19 cellular contexts compared by ENCODE assay signal in the genomic region with DNA sequence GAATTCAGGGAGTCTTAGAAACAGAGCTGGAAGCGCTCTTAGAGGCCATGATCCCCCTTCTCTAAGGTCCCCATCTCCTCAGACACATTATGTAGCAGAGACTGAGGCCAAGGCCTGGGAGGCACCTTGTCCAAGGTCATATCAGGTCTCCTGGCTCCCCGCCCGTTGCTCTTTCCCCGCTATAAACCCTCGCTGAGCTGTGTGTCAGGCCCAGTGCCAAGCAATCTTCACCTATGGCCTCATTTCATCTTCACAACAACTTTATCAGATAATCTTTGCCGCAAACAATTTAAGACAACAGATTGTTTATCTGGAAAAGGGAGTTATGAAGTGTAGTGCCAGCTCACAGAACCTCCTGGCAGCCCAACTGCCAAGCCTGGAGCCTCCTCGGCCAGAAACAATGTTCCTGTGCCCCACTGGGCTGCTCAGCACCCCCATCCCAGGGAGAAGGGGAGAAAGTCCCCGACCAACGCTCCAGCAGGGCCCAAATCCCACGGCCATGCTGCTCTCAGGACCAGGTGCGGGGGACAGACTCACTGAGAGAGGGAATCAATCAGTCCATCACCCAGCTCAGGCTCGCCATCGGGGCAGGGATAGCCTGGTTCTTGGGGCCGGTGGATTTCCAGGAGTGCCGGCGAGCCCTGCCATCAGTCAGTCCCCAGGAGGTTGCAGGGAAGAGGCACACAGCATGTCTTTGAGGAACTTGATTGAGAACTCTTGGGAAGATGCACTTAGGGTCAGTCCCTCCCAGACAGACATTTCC. TPM values are rescaled to one million over a fixed set of nuclear protein-coding genes. Genes with fewer than 3 reads are reported as not detected.
DNase-seq lines count a peak whose midpoint lies in the region; ATAC-seq, FAIRE-seq and TF ChIP-seq lines count a peak whose summit lies in the region.
"Had no signal": no experiment of that assay in that cellular context is flagged by ENCODE, and none has a peak within 500 bp of the region (broad histone marks: within the 10 kb centered on the region; RNA-seq: fewer than 3 reads in every experiment).

No MANE protein-coding gene starts in this region.

- no TSS peak for BruUV-seq in K562 (replicated peaks; lab: Mats Ljungman, UMichigan)

- H3K9ac ChIP-seq in K562 (ENCODE audit: insufficient read depth in 1 of 2, low read depth in 2 of 2, low read length in 2 of 2): peak overlapping the region in 1 of 2 experiments; percentile 8; a peak in 2 of 4 replicates

- H3K4me1 ChIP-seq in K562 (replicated peaks in 1 of 2; ENCODE audit: control insufficient read depth in 2 of 2, insufficient read depth in 2 of 2, low read length in 2 of 2) (peaks cover 5 to 13% of the 10 kb centered on the region in 2 experiments; a peak in 4 of 5 replicates), mucosa of descending colon (ENCODE audit: low read depth) (peaks cover 24% of the 10 kb centered on the region)

- no peaks in the 10 kb centered on the region for H3K27me3 Mint-ChIP-seq in progenitor cell of endocrine pancreas
- H3K27me3 Mint-ChIP-seq: effector memory CD8-positive, alpha-beta T cell; natural killer cell treated with Interleukin-12 subunit alpha and Interleukin-12 subunit beta and Interleukin-15 and Interleukin-18, amount 100 ng/mL, for 72 hours had no signal

- no peak overlapping the region for H3K4me3 Mint-ChIP-seq in progenitor cell of endocrine pancreas (ENCODE audit: low read depth)
- H3K4me3 Mint-ChIP-seq: effector memory CD8-positive, alpha-beta T cell; natural killer cell treated with Interleukin-12 subunit alpha and Interleukin-12 subunit beta and Interleukin-15 and Interleukin-18, amount 100 ng/mL, for 72 hours had no signal

- H3K27me3 ChIP-seq in K562 (ENCODE audit: control insufficient read depth in 2 of 2, insufficient read depth in 2 of 2, low read length in 2 of 2): peaks cover 0 to 3% of the 10 kb centered on the region in 2 experiments; a peak in 1 of 5 replicates

- no peaks in the 10 kb centered on the region for H3K79me2 ChIP-seq in K562 (ENCODE audit: control insufficient read depth, insufficient read depth, low read length)

- H3K4me3 ChIP-seq in K562 (no peak overlapping the region), mucosa of descending colon (no peak overlapping the region)

- H3K9me3 ChIP-seq in K562 (replicated peaks; ENCODE audit: control insufficient read depth, insufficient read depth, low read depth, low read length) (0 out of 2 replicates have a peak, but pooled peaks cover 1% of the 10 kb centered on the region), mucosa of descending colon (no peaks in the 10 kb centered on the region)

- no peaks in the 10 kb centered on the region for H3K9me3 Mint-ChIP-seq in progenitor cell of endocrine pancreas (ENCODE audit: low read depth)
- H3K9me3 Mint-ChIP-seq: effector memory CD8-positive, alpha-beta T cell; natural killer cell treated with Interleukin-12 subunit alpha and Interleukin-12 subunit beta and Interleukin-15 and Interleukin-18, amount 100 ng/mL, for 72 hours had no signal

- peak; percentile 71 for DNase-seq in Right ventricle myocardium superior
- no peak for DNase-seq in cardiac septum (ENCODE audit: low spot score)
- DNase-seq in K562 (ENCODE audit: extremely low read depth in 1 of 4, low spot score in 3 of 4): no peak
- DNase-seq in mucosa of descending colon: peak; percentile 85 to 96 (median 91)
- no peak for DNase-seq in NCI-H524 treated with DMSO at 0.1 percent for 48 hours (lab: John Stamatoyannopoulos, UW)
- no peak for DNase-seq in progenitor cell of endocrine pancreas (ENCODE audit: low spot score, unreplicated experiment)
- DNase-seq in activated CD4-positive, alpha-beta T cell treated with anti-CD3 and anti-CD28 coated beads for 4 hours: no peak
- no peak for DNase-seq in COLO829 (ENCODE audit: low spot score)
- DNase-seq: activated CD8-positive, alpha-beta memory T cell treated with anti-CD3 and anti-CD28 coated beads, Interleukin-2, amount 50 U/mL, for 4 hours; C1 segment of cervical spinal cord; cerebellar nuclear complex; DMS53; effector memory CD8-positive, alpha-beta T cell; glutamatergic neuron; MM.1S; NCI-H2029; NCI-H526 treated with DMSO at 0.1 percent for 48 hours; OCI-M1 had no signal

- H3K36me3 Mint-ChIP-seq in progenitor cell of endocrine pancreas (ENCODE audit: insufficient read depth): no peaks in the 10 kb centered on the region
- H3K36me3 Mint-ChIP-seq: natural killer cell treated with Interleukin-12 subunit alpha and Interleukin-12 subunit beta and Interleukin-15 and Interleukin-18, amount 100 ng/mL, for 72 hours had no signal

- no peak overlapping the region for H3K27ac Mint-ChIP-seq in progenitor cell of endocrine pancreas
- H3K27ac Mint-ChIP-seq: natural killer cell treated with Interleukin-12 subunit alpha and Interleukin-12 subunit beta and Interleukin-15 and Interleukin-18, amount 100 ng/mL, for 72 hours had no signal

- no peak overlapping the region for H3K4me2 ChIP-seq in K562 (ENCODE audit: insufficient read depth, low read length)

- no peaks in the 10 kb centered on the region for H3K9me1 ChIP-seq in K562 (ENCODE audit: control insufficient read depth, insufficient read depth, low read length)

- 33% methylated on average over 16 of the region's 16 CpGs for WGBS in K562 (ENCODE audit: insufficient coverage, low coverage, missing lambda C conversion rate)

- H3K4me1 Mint-ChIP-seq in progenitor cell of endocrine pancreas (ENCODE audit: low read depth): no peaks in the 10 kb centered on the region

- no peak for TF ChIP-seq EP300 in K562 (IDR thresholded peaks at IDR 0.05; ENCODE audit: low read length)

- H3K27ac ChIP-seq in K562 (ENCODE audit: extremely low read depth, low read depth, low read length): no peak overlapping the region

- no peaks in the 10 kb centered on the region for H3K36me3 ChIP-seq in K562 (ENCODE audit: control insufficient read depth, insufficient read depth, low read length)
- no peaks in the 10 kb centered on the region for H3K36me3 ChIP-seq in mucosa of descending colon (ENCODE audit: low read depth)

- ATAC-seq in Right ventricle myocardium superior (ENCODE audit: poor library complexity) (peak; percentile 82), K562 (peak; percentile 7; the same call in 2 of the 3 replicates), mucosa of descending colon (peak; percentile 88)
- ATAC-seq: effector memory CD8-positive, alpha-beta T cell had no signal

- no peak for TF ChIP-seq POLR2A in K562 (conservative IDR thresholded peaks at IDR 0.05)

- H4K20me1 ChIP-seq in K562 (replicated peaks; ENCODE audit: control insufficient read depth, insufficient read depth, low read length): no peaks in the 10 kb centered on the region

- CTCF ChIA-PET in K562 (lab: Yijun Ruan, JAX; ENCODE audit: low intra/inter-chr PET ratio): no interaction called here

- in situ Hi-C loops in K562 (cut with MboI): no loop called here

- POLR2A ChIA-PET in K562 (lab: Yijun Ruan, JAX): interaction anchor here (1.0 kb wide), 2 partner anchors 8 to 36 kb away, joined by 3 read pairs; no protein-coding TSS in a partner anchor

- intact Hi-C loops in Right ventricle myocardium superior (cut with DNase I): no loop called here
- intact Hi-C loops in cardiac septum (cut with DNase I): no loop called here
- intact Hi-C loops in K562 (cut with micrococcal nuclease): no loop called here
- intact Hi-C loops in mucosa of descending colon (cut with DNase I, micrococcal nuclease): no loop called here

- no peak for TF ChIP-seq CTCF in K562 (IDR thresholded peaks at IDR 0.05 in 2 of 3, conservative IDR thresholded peaks at IDR 0.05 in 1 of 3; ENCODE audit: insufficient read depth in 2 of 3, low read depth in 1 of 3, low read length in 3 of 3)
- no peak for TF ChIP-seq CTCF in mucosa of descending colon (IDR thresholded peaks at IDR 0.05)
- no peak for TF ChIP-seq CTCF in progenitor cell of endocrine pancreas (IDR thresholded peaks at IDR 0.05; ENCODE audit: unreplicated experiment)

- no peak overlapping the region for H2AFZ ChIP-seq in K562 (ENCODE audit: low read depth, low read length)

- TF ChIP-seq RAD21 in K562 (CRISPR knock-in tag; conservative IDR thresholded peaks at IDR 0.05 in 1 of 2, IDR thresholded peaks at IDR 0.05 in 1 of 2): no peak

- FAIRE-seq in K562 (lab: Jason Lieb, UNC): no peak

RNA-seq across cellular contexts. Expression of a gene that starts 16.9 kb away (rescaled TPM):
- total RNA-seq in Right ventricle myocardium superior (3.4 TPM), cardiac septum (2.9 TPM), K562 (2014; rRNA removed) (26.7 and 30.2 TPM in 2 replicates), K562 (2014; rRNA removed; fragmentation: Illumina TruSeq; extraction: Trizol) (16.1 and 16.8 TPM in 2 replicates), K562 (2015; rRNA removed; fragmentation: Illumina TruSeq; extraction: Trizol) (14.5 and 14.8 TPM in 2 replicates), K562 (2021) (23.7 and 26.1 TPM in 2 replicates), mucosa of descending colon (1 to 10 TPM; 4.1 to 5.0 (median 4.4) TPM), progenitor cell of endocrine pancreas (9.3 and 10.6 TPM in 2 replicates)
- 16.1 and 26.5 TPM in 2 replicates for total RNA-seq in K562 (2011; cell fraction: chromatin; rRNA removed; ENCODE audit: low replicate concordance)
- 19.5 and 21.1 TPM in 2 replicates for total RNA-seq in K562 (2011; cell fraction: nucleolus; rRNA removed)
- 16.1 and 16.4 TPM in 2 replicates for total RNA-seq in K562 (2011; cell fraction: nucleoplasm; rRNA removed)
- polyA plus RNA-seq in K562 (2011; rRNA removed) (17.0 and 20.4 TPM in 2 replicates), K562 (2014; fragmentation: Illumina TruSeq; extraction: Trizol) (17.3 and 18.3 TPM in 2 replicates), K562 (2014; fragmentation: Nextera tagmentation; extraction: Ambion mirVana) (1 to 10 TPM; 5.7 to 5.9 TPM), K562 (2014; rRNA removed) (17.2 and 20.4 TPM in 2 replicates)
- 19.3 and 22.3 TPM in 2 replicates for polyA plus RNA-seq in K562 (2011; cell fraction: cytosol; rRNA removed)
- polyA plus RNA-seq in K562 (2011; cell fraction: nucleus; rRNA removed): 18.2 and 22.0 TPM in 2 replicates
- 13.1 and 18.0 TPM in 2 replicates for polyA plus RNA-seq in K562 (2012)
- polyA minus RNA-seq in K562 (2011; rRNA and poly(A)+ RNA removed): 14.5 and 16.4 TPM in 2 replicates
- 12.4 and 15.0 TPM in 2 replicates for polyA minus RNA-seq in K562 (2011; cell fraction: cytosol; rRNA and poly(A)+ RNA removed)
- polyA minus RNA-seq in K562 (2011; cell fraction: nucleus; rRNA and poly(A)+ RNA removed): 4.8 and 6.6 TPM in 2 replicates

RNA-seq across cellular contexts. Expression of a gene that starts 32.9 kb away (rescaled TPM):
- 535 TPM for total RNA-seq in Right ventricle myocardium superior
- total RNA-seq in cardiac septum: 432 TPM
- 362 and 601 TPM in 2 replicates for total RNA-seq in K562 (2011; cell fraction: chromatin; rRNA removed; ENCODE audit: low replicate concordance)
- total RNA-seq in K562 (2011; cell fraction: nucleolus; rRNA removed): 935 and 968 TPM in 2 replicates
- 800 and 1,320 TPM in 2 replicates for total RNA-seq in K562 (2011; cell fraction: nucleoplasm; rRNA removed)
- total RNA-seq in K562 (2014; rRNA removed): 2,223 and 2,318 TPM in 2 replicates
- total RNA-seq in K562 (2014; rRNA removed; fragmentation: Illumina TruSeq; extraction: Trizol): 1,978 and 2,020 TPM in 2 replicates
- 1,939 and 1,940 TPM in 2 replicates for total RNA-seq in K562 (2015; rRNA removed; fragmentation: Illumina TruSeq; extraction: Trizol)
- total RNA-seq in K562 (2021): 1,856 and 1,978 TPM in 2 replicates
- 3,124 and 3,130 TPM in 2 replicates for polyA plus RNA-seq in K562 (2011; rRNA removed)
- polyA plus RNA-seq in K562 (2011; cell fraction: cytosol; rRNA removed): 2,866 and 3,308 TPM in 2 replicates
- 2,021 and 2,231 TPM in 2 replicates for polyA plus RNA-seq in K562 (2011; cell fraction: nucleus; rRNA removed)
- 2,102 and 3,298 TPM in 2 replicates for polyA plus RNA-seq in K562 (2012)
- polyA plus RNA-seq in K562 (2014; fragmentation: Illumina TruSeq; extraction: Trizol): 2,585 and 3,193 TPM in 2 replicates
- polyA plus RNA-seq in K562 (2014; fragmentation: Nextera tagmentation; extraction: Ambion mirVana): 1,000 to 10,000 TPM; 1,589 to 2,116 TPM
- polyA plus RNA-seq in K562 (2014; rRNA removed): 2,844 and 3,237 TPM in 2 replicates
- 1,756 and 1,900 TPM in 2 replicates for polyA minus RNA-seq in K562 (2011; rRNA and poly(A)+ RNA removed)
- 874 and 913 TPM in 2 replicates for polyA minus RNA-seq in K562 (2011; cell fraction: cytosol; rRNA and poly(A)+ RNA removed)
- 342 and 506 TPM in 2 replicates for polyA minus RNA-seq in K562 (2011; cell fraction: nucleus; rRNA and poly(A)+ RNA removed)
- 1,000 to 10,000 TPM in 1 of 3 donors, 100 to 1,000 TPM in 2; 849 to 1,069 (median 985) TPM for total RNA-seq in mucosa of descending colon
- 1,416 and 1,451 TPM in 2 replicates for total RNA-seq in progenitor cell of endocrine pancreas

Comparison
In these comparisons a context has a peak if more than half of its experiments do, and no peak if none do; other contexts are left out.
1. DNase-seq: peak in Right ventricle myocardium superior (single experiment) and mucosa of descending colon (3 of 3); none in cardiac septum (single experiment), K562 (0 of 4), NCI-H524 treated with DMSO at 0.1 percent for 48 hours (single experiment), progenitor cell of endocrine pancreas (single experiment), activated CD4-positive, alpha-beta T cell treated with anti-CD3 and anti-CD28 coated beads for 4 hours (0 of 2) and COLO829 (single experiment).
2. ATAC-seq: peak in every context shown above with its lines; median percentile 88 in mucosa of descending colon; 82 in Right ventricle myocardium superior; 7 in K562.